Comparison of ENCODE assay signal across 23 cellular contexts in the genomic region with DNA sequence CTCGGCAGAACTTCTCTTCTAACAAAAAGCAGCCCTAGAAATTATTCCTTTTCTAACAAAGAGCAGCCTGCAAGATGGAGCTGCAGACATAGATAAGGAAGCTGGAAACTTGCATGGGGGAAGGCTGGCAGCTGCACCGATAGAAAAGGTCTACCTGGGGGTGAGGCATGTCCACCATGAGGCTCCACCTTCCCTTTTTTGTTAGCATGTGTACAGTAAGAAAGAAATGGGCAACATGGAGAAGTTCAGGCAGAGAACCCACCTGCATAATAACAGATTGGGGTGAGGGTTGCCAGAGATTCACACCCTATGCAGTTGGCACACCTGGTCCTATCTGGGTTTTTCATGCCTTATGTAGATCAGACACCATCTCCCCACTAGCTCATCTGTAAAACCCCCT. TPM values are rescaled to one million over a fixed set of nuclear protein-coding genes. Genes with fewer than 3 reads are reported as not detected.
DNase-seq lines count a peak whose midpoint lies in the region; ATAC-seq, FAIRE-seq and TF ChIP-seq lines count a peak whose summit lies in the region.
"Had no signal": no experiment of that assay in that cellular context is flagged by ENCODE, and none has a peak within 500 bp of the region (broad histone marks: within the 10 kb centered on the region; RNA-seq: fewer than 3 reads in every experiment).

No MANE protein-coding gene starts in this region.

- FAIRE-seq in HepG2 (lab: Jason Lieb, UNC), result no peak
- FAIRE-seq: A549, colon, GM18507, keratinocyte had no signal

- peaks cover 23% of the 10 kb centered on the region for H3K9me3 Mint-ChIP-seq in glutamatergic neuron (ENCODE audit: unreplicated experiment)

- ATAC-seq in HepG2, result no peak
- ATAC-seq in right lobe of liver, result no peak
- no peak for ATAC-seq in GM21447 (IDR thresholded peaks at IDR 0.05; ENCODE audit: unreplicated experiment)
- ATAC-seq: A549; left ventricle myocardium superior; stimulated activated naive CD8-positive, alpha-beta T cell treated with anti-CD3 and anti-CD28 coated beads, Interleukin-15, Interleukin-2, amounts not matched to agents 100 U/mL and 50 U/mL, for 24 hours had no signal

- TF ChIP-seq POLR2A in HepG2 (IDR thresholded peaks at IDR 0.05; ENCODE audit: insufficient read depth in 1 of 2, low read depth in 2 of 2, low read length in 2 of 2) (no peak), right lobe of liver (IDR thresholded peaks at IDR 0.05) (no peak)

- H3K4me1 ChIP-seq in HepG2 (ENCODE audit: insufficient read depth, low read length), result peaks cover 57% of the 10 kb centered on the region
- H3K4me1 ChIP-seq in right lobe of liver, result peaks cover 0 to 15% (median 2%) of the 10 kb centered on the region in 4 donors
- H3K4me1 ChIP-seq in PC-9 (replicated peaks; ENCODE audit: insufficient read depth), result peaks cover 53% of the 10 kb centered on the region
- H3K4me1 ChIP-seq in MM.1S (ENCODE audit: low read length), result no peaks in the 10 kb centered on the region
- H3K4me1 ChIP-seq in Karpas-422 (ENCODE audit: low read length), result peaks cover 18% of the 10 kb centered on the region
- H3K4me1 ChIP-seq: testis had no signal

- H3K4me2 ChIP-seq in HepG2 (ENCODE audit: low read depth, low read length) (peak overlapping the region; percentile 87), PC-9 (peak overlapping the region; percentile 80), MM.1S (ENCODE audit: low read depth, low read length) (no peak overlapping the region), Karpas-422 (ENCODE audit: low read depth, low read length, poor library complexity, severe bottlenecking) (no peak overlapping the region)

- H3K9me3 ChIP-seq in HepG2 (ENCODE audit: low read length) (no peaks in the 10 kb centered on the region), right lobe of liver (no peaks in the 10 kb centered on the region), PC-9 (ENCODE audit: insufficient read depth, low read depth) (no peaks in the 10 kb centered on the region), MM.1S (replicated peaks; ENCODE audit: insufficient read depth, low read length) (no peaks in the 10 kb centered on the region), Karpas-422 (ENCODE audit: low read length) (no peaks in the 10 kb centered on the region)
- H3K9me3 ChIP-seq: A549, testis, vagina had no signal

- H3K27ac ChIP-seq in HepG2 (ENCODE audit: extremely low read length, insufficient read depth, low read length) (peak overlapping the region; percentile 98), right lobe of liver (no peak overlapping the region), PC-9 (peak overlapping the region; percentile 96; the same call in 1 of the 2 replicates), MM.1S (ENCODE audit: low read length) (no peak overlapping the region), Karpas-422 (ENCODE audit: low read length) (no peak overlapping the region)
- H3K27ac ChIP-seq: A549 had no signal

- H2AFZ ChIP-seq in HepG2 (ENCODE audit: low read length) (no peak overlapping the region), PC-9 (no peak overlapping the region), MM.1S (ENCODE audit: low read length) (no peak overlapping the region), Karpas-422 (ENCODE audit: low read length) (no peak overlapping the region)

- H3K79me2 ChIP-seq in HepG2 (ENCODE audit: insufficient read depth, low read length) (no peaks in the 10 kb centered on the region), PC-9 (ENCODE audit: low read depth) (no peaks in the 10 kb centered on the region), MM.1S (ENCODE audit: low read length) (no peaks in the 10 kb centered on the region), Karpas-422 (ENCODE audit: low read length) (no peaks in the 10 kb centered on the region)

- H4K20me1 ChIP-seq in HepG2 (ENCODE audit: insufficient read depth, low read length), result no peaks in the 10 kb centered on the region
- no peaks in the 10 kb centered on the region for H4K20me1 ChIP-seq in PC-9 (ENCODE audit: insufficient read depth)
- no peaks in the 10 kb centered on the region for H4K20me1 ChIP-seq in MM.1S (ENCODE audit: insufficient read depth, low read length)
- H4K20me1 ChIP-seq in Karpas-422 (ENCODE audit: insufficient read depth, low read depth, low read length), result no peaks in the 10 kb centered on the region

- H3K27ac Mint-ChIP-seq in glutamatergic neuron (ENCODE audit: unreplicated experiment), result no peak overlapping the region

- BruUV-seq in HepG2 (replicated peaks; lab: Mats Ljungman, UMichigan) (no TSS peak), PC-9 (replicated peaks; lab: Mats Ljungman, UMichigan) (no TSS peak)

- peak overlapping the region; percentile 71 to 97 (median 83); a peak in 4 of 6 replicates for H3K4me3 ChIP-seq in HepG2 (replicated peaks in 1 of 3; ENCODE audit: insufficient read depth in 1 of 3, low read depth in 2 of 3, low read length in 3 of 3)
- no peak overlapping the region for H3K4me3 ChIP-seq in right lobe of liver
- H3K4me3 ChIP-seq in PC-9, result no peak overlapping the region
- no peak overlapping the region for H3K4me3 ChIP-seq in MM.1S (ENCODE audit: low read length)
- no peak overlapping the region for H3K4me3 ChIP-seq in Karpas-422 (ENCODE audit: low read length)
- H3K4me3 ChIP-seq: A549, testis had no signal

- DNase-seq in HepG2 (ENCODE audit: low spot score) (no peak), right lobe of liver (no peak), PC-9 (no peak), glutamatergic neuron (no peak), dedifferentiated amniotic fluid mesenchymal stem cell (ENCODE audit: extremely low spot score) (no peak), MM.1S (no peak), Karpas-422 (no peak)
- DNase-seq: activated CD4-positive, alpha-beta T cell treated with anti-CD3 and anti-CD28 coated beads for 4 hours; activated T-cell treated with anti-CD3 and anti-CD28 coated beads, Interleukin-2, amount 50 U/mL, for 1 hour; AML-193; effector CD8-positive, alpha-beta T cell; GF-D8; head of caudate nucleus; left ventricle myocardium superior; NCI-H2029; stimulated activated naive CD8-positive, alpha-beta T cell treated with anti-CD3 and anti-CD28 coated beads, Interleukin-15, Interleukin-2, amounts not matched to agents 100 U/mL and 50 U/mL, for 24 hours; testis had no signal

- H3K4me1 Mint-ChIP-seq in glutamatergic neuron (ENCODE audit: low read depth, unreplicated experiment), result peaks cover 7% of the 10 kb centered on the region

- WGBS in HepG2 (ENCODE audit: low lambda C conversion rate), result 74% methylated on average over 2 of the region's 2 CpGs
- 39% methylated on average over 2 of the region's 2 CpGs for WGBS in right lobe of liver (ENCODE audit: insufficient coverage, low coverage, low lambda C conversion rate, missing lambda C conversion rate)

- intact Hi-C loops in HepG2 (cut with micrococcal nuclease; ENCODE audit: unreplicated experiment), result loop anchor here (2.0 kb wide), 1 partner anchor 25 kb away; no protein-coding TSS in a partner anchor
- intact Hi-C loops in right lobe of liver (cut with DNase I), result no loop called here
- intact Hi-C loops in PC-9 (cut with micrococcal nuclease; ENCODE audit: unreplicated experiment), result loop anchor here (10.0 kb wide), 1 partner anchor 115 kb away; no protein-coding TSS in a partner anchor

- CTCF ChIA-PET in HepG2 (lab: Yijun Ruan, JAX; ENCODE audit: low intra/inter-chr PET ratio, low total read pairs), result no interaction called here
- CTCF ChIA-PET in PC-9 (lab: Charles Lee), result interaction anchor here (0.6 kb wide), 1 partner anchor 13 kb away, joined by 7 read pairs; no protein-coding TSS in a partner anchor

- TF ChIP-seq RAD21 in HepG2 (CRISPR knock-in tag; IDR thresholded peaks at IDR 0.05), result no peak

- H3K9ac ChIP-seq in HepG2 (ENCODE audit: insufficient read depth, low read depth, low read length) (peak overlapping the region; percentile 89), MM.1S (ENCODE audit: low read length) (no peak overlapping the region), Karpas-422 (ENCODE audit: low read length) (no peak overlapping the region)

- H3F3A ChIP-seq in PC-9 (ENCODE audit: insufficient read depth, low read depth), result peaks cover 46% of the 10 kb centered on the region
- peaks cover 16% of the 10 kb centered on the region for H3F3A ChIP-seq in MM.1S (ENCODE audit: insufficient read depth, low read length)

- TF ChIP-seq EP300 in HepG2 (IDR thresholded peaks at IDR 0.05; ENCODE audit: low read depth in 2 of 2, low read length in 2 of 2) (no peak), HepG2 (CRISPR knock-in tag; IDR thresholded peaks at IDR 0.05; ENCODE audit: borderline replicate concordance) (no peak)

- peaks cover 4% of the 10 kb centered on the region for H3K36me3 Mint-ChIP-seq in glutamatergic neuron (ENCODE audit: unreplicated experiment)

- peak overlapping the region; percentile 6 for H3K4me3 Mint-ChIP-seq in glutamatergic neuron (ENCODE audit: unreplicated experiment)

- TF ChIP-seq CTCF in HepG2 (CRISPR knock-in tag; IDR thresholded peaks at IDR 0.05) (no peak), right lobe of liver (IDR thresholded peaks at IDR 0.05) (no peak), PC-9 (conservative IDR thresholded peaks at IDR 0.05) (no peak), glutamatergic neuron (IDR thresholded peaks at IDR 0.05; ENCODE audit: partially characterized antibody, unreplicated experiment) (no peak), MM.1S (IDR thresholded peaks at IDR 0.05; ENCODE audit: low read length) (no peak)

- POLR2A ChIA-PET in HepG2 (lab: Yijun Ruan, JAX), result no interaction called here
- POLR2A ChIA-PET in PC-9 (lab: Charles Lee; ENCODE audit: unreplicated experiment), result interaction anchor here (0.6 kb wide), 1 partner anchor 68 kb away, joined by 5 read pairs; no protein-coding TSS in a partner anchor

- no peaks in the 10 kb centered on the region for H3K9me2 ChIP-seq in PC-9 (ENCODE audit: insufficient read depth)
- H3K9me2 ChIP-seq in MM.1S (replicated peaks; ENCODE audit: insufficient read depth, low read length), result no peaks in the 10 kb centered on the region
- H3K9me2 ChIP-seq in Karpas-422 (replicated peaks; ENCODE audit: insufficient read depth, low read length), result no peaks in the 10 kb centered on the region

- H3K36me3 ChIP-seq in HepG2 (replicated peaks in 1 of 2; ENCODE audit: control insufficient read depth in 1 of 2, insufficient read depth in 2 of 2, low read length in 2 of 2) (no peaks in the 10 kb centered on the region), right lobe of liver (no peaks in the 10 kb centered on the region), PC-9 (ENCODE audit: low read depth) (no peaks in the 10 kb centered on the region), MM.1S (replicated peaks; ENCODE audit: insufficient read depth, low read length) (no peaks in the 10 kb centered on the region), Karpas-422 (ENCODE audit: insufficient read depth, low read length) (no peaks in the 10 kb centered on the region)
- H3K36me3 ChIP-seq: vagina had no signal

- H3K27me3 ChIP-seq in HepG2 (ENCODE audit: control insufficient read depth in 1 of 2, insufficient read depth in 2 of 2, low read length in 2 of 2) (no peaks in the 10 kb centered on the region; a peak in 1 of 5 replicates), right lobe of liver (no peaks in the 10 kb centered on the region), PC-9 (ENCODE audit: insufficient read depth, low read depth) (no peaks in the 10 kb centered on the region), MM.1S (replicated peaks; ENCODE audit: insufficient read depth, low read length) (peaks cover 7% of the 10 kb centered on the region; the same call in 1 of the 2 replicates), Karpas-422 (ENCODE audit: low read length) (no peaks in the 10 kb centered on the region)
- H3K27me3 ChIP-seq: testis, vagina had no signal

- in situ Hi-C loops in HepG2 (cut with HindIII; ENCODE audit: extremely low pct_ligation_motif_present, low pct_unique_long_range_greater_than_20kb), result loop anchor here (5.0 kb wide), 1 partner anchor 37 kb away; no protein-coding TSS in a partner anchor

- peaks cover 22% of the 10 kb centered on the region for H3K27me3 Mint-ChIP-seq in glutamatergic neuron (ENCODE audit: unreplicated experiment)

RNA-seq across cellular contexts. Expression of a gene that starts 25.4 kb away (rescaled TPM):
- total RNA-seq in HepG2 (2016; rRNA removed; fragmentation: Illumina TruSeq; extraction: Trizol), result not detected in 2 replicates
- total RNA-seq in HepG2 (2016; cell fraction: cytosol; rRNA removed; fragmentation: Illumina TruSeq; extraction: Trizol; ENCODE audit: low read depth), result not detected in 2 replicates
- not detected in 2 replicates for total RNA-seq in HepG2 (2016; cell fraction: insoluble cytoplasmic fraction; rRNA removed; fragmentation: Illumina TruSeq; extraction: Trizol)
- not detected in 2 replicates for total RNA-seq in HepG2 (2016; cell fraction: membrane; rRNA removed; fragmentation: Illumina TruSeq; extraction: Trizol)
- not detected in 2 replicates for total RNA-seq in HepG2 (2016; cell fraction: nucleus; rRNA removed; fragmentation: Illumina TruSeq; extraction: Trizol)
- not detected in 2 replicates for polyA plus RNA-seq in HepG2 (2011; rRNA removed)
- polyA plus RNA-seq in HepG2 (2011; cell fraction: cytosol; rRNA removed), result not detected in 2 replicates
- not detected in 2 replicates for polyA plus RNA-seq in HepG2 (2011; cell fraction: nucleus; rRNA removed)
- not detected in 2 replicates for polyA plus RNA-seq in HepG2 (2012)
- not detected in 2 replicates for polyA plus RNA-seq in HepG2 (2016; cell fraction: cytosol; fragmentation: Illumina TruSeq; extraction: Trizol; ENCODE audit: low read depth)
- not detected in 2 replicates for polyA plus RNA-seq in HepG2 (2016; cell fraction: insoluble cytoplasmic fraction; fragmentation: Illumina TruSeq; extraction: Trizol; ENCODE audit: low read depth)
- polyA plus RNA-seq in HepG2 (2016; cell fraction: membrane; fragmentation: Illumina TruSeq; extraction: Trizol; ENCODE audit: low read depth), result not detected in 2 replicates
- not detected in 2 replicates for polyA plus RNA-seq in HepG2 (2016; cell fraction: nucleus; fragmentation: Illumina TruSeq; extraction: Trizol; ENCODE audit: insufficient read depth, low read depth)
- polyA minus RNA-seq in HepG2 (2011; rRNA and poly(A)+ RNA removed; ENCODE audit: low replicate concordance), result 1.1 TPM in 1 of 2 replicates, not detected in the other
- polyA minus RNA-seq in HepG2 (2011; cell fraction: cytosol; rRNA and poly(A)+ RNA removed), result not detected in 2 replicates
- not detected in 2 replicates for polyA minus RNA-seq in HepG2 (2011; cell fraction: nucleus; rRNA and poly(A)+ RNA removed)
- total RNA-seq in right lobe of liver, result under 1 TPM; 0.18 to 0.62 (median 0.41) TPM
- total RNA-seq in PC-9 (2021), result 2.1 TPM in 2 replicates
- 5.1 TPM for total RNA-seq in glutamatergic neuron (ENCODE audit: unreplicated experiment)
- total RNA-seq in Karpas-422 (2014; rRNA removed; shearing (Covaris generic); ENCODE audit: low replicate concordance), result not detected in 2 replicates

RNA-seq across cellular contexts. Expression of a gene that starts 55.9 kb away (rescaled TPM):
- total RNA-seq in HepG2 (2016; rRNA removed; fragmentation: Illumina TruSeq; extraction: Trizol), result 79.0 and 88.6 TPM in 2 replicates
- 14.2 and 14.7 TPM in 2 replicates for total RNA-seq in HepG2 (2016; cell fraction: cytosol; rRNA removed; fragmentation: Illumina TruSeq; extraction: Trizol; ENCODE audit: low read depth)
- 82.1 and 84.2 TPM in 2 replicates for total RNA-seq in HepG2 (2016; cell fraction: insoluble cytoplasmic fraction; rRNA removed; fragmentation: Illumina TruSeq; extraction: Trizol)
- 35.6 and 36.2 TPM in 2 replicates for total RNA-seq in HepG2 (2016; cell fraction: membrane; rRNA removed; fragmentation: Illumina TruSeq; extraction: Trizol)
- total RNA-seq in HepG2 (2016; cell fraction: nucleus; rRNA removed; fragmentation: Illumina TruSeq; extraction: Trizol), result 86.3 and 102 TPM in 2 replicates
- polyA plus RNA-seq in HepG2 (2011; rRNA removed), result 108 and 112 TPM in 2 replicates
- polyA plus RNA-seq in HepG2 (2011; cell fraction: cytosol; rRNA removed), result 79.8 and 88.4 TPM in 2 replicates
- 158 and 172 TPM in 2 replicates for polyA plus RNA-seq in HepG2 (2011; cell fraction: nucleus; rRNA removed)
- polyA plus RNA-seq in HepG2 (2012), result 57.6 and 68.7 TPM in 2 replicates
- 6.2 and 6.6 TPM in 2 replicates for polyA plus RNA-seq in HepG2 (2016; cell fraction: cytosol; fragmentation: Illumina TruSeq; extraction: Trizol; ENCODE audit: low read depth)
- 74.5 and 78.1 TPM in 2 replicates for polyA plus RNA-seq in HepG2 (2016; cell fraction: insoluble cytoplasmic fraction; fragmentation: Illumina TruSeq; extraction: Trizol; ENCODE audit: low read depth)
- polyA plus RNA-seq in HepG2 (2016; cell fraction: membrane; fragmentation: Illumina TruSeq; extraction: Trizol; ENCODE audit: low read depth), result 14.8 and 17.7 TPM in 2 replicates
- polyA plus RNA-seq in HepG2 (2016; cell fraction: nucleus; fragmentation: Illumina TruSeq; extraction: Trizol; ENCODE audit: insufficient read depth, low read depth), result 88.3 and 97.6 TPM in 2 replicates
- polyA minus RNA-seq in HepG2 (2011; rRNA and poly(A)+ RNA removed; ENCODE audit: low replicate concordance), result 155 and 156 TPM in 2 replicates
- polyA minus RNA-seq in HepG2 (2011; cell fraction: cytosol; rRNA and poly(A)+ RNA removed), result 47.8 and 51.6 TPM in 2 replicates
- 183 and 209 TPM in 2 replicates for polyA minus RNA-seq in HepG2 (2011; cell fraction: nucleus; rRNA and poly(A)+ RNA removed)
- total RNA-seq in right lobe of liver, result 10 to 100 TPM; 31.5 to 54.8 (median 36.7) TPM
- 67.2 and 86.2 TPM in 2 replicates for total RNA-seq in PC-9 (2021)
- total RNA-seq in glutamatergic neuron (ENCODE audit: unreplicated experiment), result 65.2 TPM
- total RNA-seq in Karpas-422 (2014; rRNA removed; shearing (Covaris generic); ENCODE audit: low replicate concordance), result 84.3 and 87.8 TPM in 2 replicates

Comparison
In these comparisons a context has a peak if more than half of its experiments do, and no peak if none do; other contexts are left out.
1. H3K27ac ChIP-seq: peak in HepG2 (single experiment) and PC-9 (single experiment); none in right lobe of liver (0 of 3), MM.1S (single experiment) and Karpas-422 (single experiment).
2. H3K4me3 ChIP-seq: peak in HepG2 (3 of 3); none in right lobe of liver (0 of 3), PC-9 (single experiment), MM.1S (single experiment) and Karpas-422 (single experiment).
3. intact Hi-C loops: an anchor here in HepG2 (2.0 kb wide) and PC-9 (10.0 kb wide); none called in right lobe of liver.
4. H3K4me2 ChIP-seq: peak in HepG2 (single experiment) and PC-9 (single experiment); none in MM.1S (single experiment) and Karpas-422 (single experiment).